22 cellular contexts compared by ENCODE assay signal in genomic region chrX:119429471-119429870, GRCh38. TPM values are rescaled to one million over a fixed set of nuclear protein-coding genes. Genes with fewer than 3 reads are reported as not detected.
A peak's percentile ranks its signal among the peaks of the same experiment; 100 is the strongest.
DNase-seq lines count a peak whose midpoint lies in the region; ATAC-seq, FAIRE-seq and TF ChIP-seq lines count a peak whose summit lies in the region.
"Had no signal": no experiment of that assay in that cellular context is flagged by ENCODE, and none has a peak within 500 bp of the region (broad histone marks: within the 10 kb centered on the region; RNA-seq: fewer than 3 reads in every experiment).

No MANE protein-coding gene starts in this region.

- H3K4me1 Mint-ChIP-seq in stimulated activated effector memory CD8-positive, alpha-beta T cell treated with anti-CD3 and anti-CD28 coated beads, Interleukin-12 subunit alpha, Interleukin-12 subunit beta, amount 100 ng/mL, for 72 hours: peaks cover 4% of the 10 kb centered on the region

- no peak for TF ChIP-seq CTCF in choroid plexus epithelial cell (conservative IDR thresholded peaks at IDR 0.05; ENCODE audit: low read depth, low read length)

- peak; percentile 33 for FAIRE-seq in HTR-8/SVneo (lab: Jason Lieb, UNC)
- FAIRE-seq: A204.1, D721Med, GM12891, RCC 7860 had no signal

- H3K36me3 Mint-ChIP-seq in stimulated activated effector memory CD8-positive, alpha-beta T cell treated with anti-CD3 and anti-CD28 coated beads, Interleukin-12 subunit alpha, Interleukin-12 subunit beta, amount 100 ng/mL, for 72 hours: peaks cover 12% of the 10 kb centered on the region

- no peak overlapping the region for H3K4me3 Mint-ChIP-seq in stimulated activated effector memory CD8-positive, alpha-beta T cell treated with anti-CD3 and anti-CD28 coated beads, Interleukin-12 subunit alpha, Interleukin-12 subunit beta, amount 100 ng/mL, for 72 hours
- H3K4me3 Mint-ChIP-seq: GM23338 had no signal

- no peaks in the 10 kb centered on the region for H3K9me3 Mint-ChIP-seq in stimulated activated effector memory CD8-positive, alpha-beta T cell treated with anti-CD3 and anti-CD28 coated beads, Interleukin-12 subunit alpha, Interleukin-12 subunit beta, amount 100 ng/mL, for 72 hours

- ATAC-seq in stimulated activated effector memory CD8-positive, alpha-beta T cell treated with anti-CD3 and anti-CD28 coated beads, Interleukin-12 subunit alpha, Interleukin-12 subunit beta, amount 100 ng/mL, for 72 hours: no peak
- ATAC-seq in left ventricle myocardium superior: no peak
- ATAC-seq: GM23338 had no signal

- intact Hi-C loops in left ventricle myocardium superior (cut with micrococcal nuclease): no loop called here

- H3K4me3 ChIP-seq in choroid plexus epithelial cell (ENCODE audit: low read depth, low read length): no peak overlapping the region
- H3K4me3 ChIP-seq: GM23338, MG63, SJSA1 had no signal

- DNase-seq in EL (peak; percentile 32), HTR-8/SVneo (ENCODE audit: insufficient read length, low spot score) (peak; percentile 23), choroid plexus epithelial cell (ENCODE audit: low read depth) (peak; percentile 35), left ventricle myocardium superior (no peak), cerebellar nuclear complex (lab: John Stamatoyannopoulos, UW) (no peak), SIG-M5 (lab: John Stamatoyannopoulos, UW) (no peak)
- no peak for DNase-seq in stimulated activated effector memory CD8-positive, alpha-beta T cell treated with anti-CD3 and anti-CD28 coated beads, Interleukin-12 subunit alpha, Interleukin-12 subunit beta, amount 100 ng/mL, for 72 hours (ENCODE audit: low spot score in 2 of 2)
- DNase-seq: BE2C, DMS53, Karpas-422, MG63, NCI-H1417, NCI-H1694 treated with DMSO at 0.1 percent for 48 hours, NCI-H2227 treated with DMSO at 0.1 percent for 48 hours, NCI-H510A, NCI-H748 treated with DMSO at 0.1 percent for 48 hours had no signal

- H3K27ac Mint-ChIP-seq in stimulated activated effector memory CD8-positive, alpha-beta T cell treated with anti-CD3 and anti-CD28 coated beads, Interleukin-12 subunit alpha, Interleukin-12 subunit beta, amount 100 ng/mL, for 72 hours: peak overlapping the region; percentile 50
- H3K27ac Mint-ChIP-seq: GM23338 had no signal

RNA-seq across cellular contexts. Expression of gene SLC25A43, which starts 30.3 kb away (rescaled TPM):
- total RNA-seq in left ventricle myocardium superior: 1.9 TPM

RNA-seq across cellular contexts. Expression of gene SLC25A5, which starts 38.8 kb away (rescaled TPM):
- total RNA-seq in left ventricle myocardium superior: 158 TPM

Comparison
In these comparisons a context has a peak if more than half of its experiments do, and no peak if none do; other contexts are left out.
1. DNase-seq: peak in EL (single experiment), HTR-8/SVneo (single experiment) and choroid plexus epithelial cell (single experiment); none in stimulated activated effector memory CD8-positive, alpha-beta T cell treated with anti-CD3 and anti-CD28 coated beads, Interleukin-12 subunit alpha, Interleukin-12 subunit beta, amount 100 ng/mL, for 72 hours (0 of 2), left ventricle myocardium superior (single experiment), cerebellar nuclear complex (0 of 2) and SIG-M5 (single experiment).